24 cellular contexts compared by ENCODE assay signal in genomic region chr6:162149786-162150185, GRCh38.
"Had no signal": no experiment of that assay in that cellular context is flagged by ENCODE, and none has a peak within 500 bp of the region (broad histone marks: within the 10 kb centered on the region; RNA-seq: fewer than 3 reads in every experiment).

No MANE protein-coding gene starts in this region.

- FAIRE-seq: bronchial epithelial cell, colon had no signal

- H3K36me3 ChIP-seq: adrenal gland, SJCRH30 had no signal

- H3K27me3 ChIP-seq: adrenal gland, SJCRH30 had no signal

- H3K4me3 ChIP-seq: adrenal gland, SJCRH30, SK-N-MC had no signal

- H3K4me1 ChIP-seq: adrenal gland, SJCRH30 had no signal

- H3K27ac ChIP-seq: adrenal gland, SJCRH30, SK-N-MC had no signal

- ATAC-seq: activated CD4-positive, alpha-beta T cell treated with anti-CD3 and anti-CD28 coated beads for 36 hours; activated CD4-positive, CD25-positive, alpha-beta regulatory T cell treated with anti-CD3 and anti-CD28 coated beads, Interleukin-2, amount 50 U/mL, for 24 hours; activated CD8-positive, alpha-beta T cell treated with anti-CD3 and anti-CD28 coated beads, Interleukin-2, amount 10 ng/mL, durations not matched to agents 7 days and 5 days; activated naive CD4-positive, alpha-beta T cell treated with anti-CD3 and anti-CD28 coated beads, Interleukin-2, amount 50 U/mL, for 72 hours; Panc1 had no signal

- DNase-seq: activated CD4-positive, alpha-beta T cell treated with anti-CD3 and anti-CD28 coated beads for 36 hours; activated CD4-positive, alpha-beta T cell treated with anti-CD3 and anti-CD28 coated beads, Interleukin-2, amount 10 ng/mL, durations not matched to agents 7 days and 5 days; activated CD4-positive, alpha-beta T cell treated with anti-CD3 and anti-CD28 coated beads, Interleukin-2, amount 50 U/mL, for 48 hours; activated CD8-positive, alpha-beta T cell treated with anti-CD3 and anti-CD28 coated beads, Interleukin-2, amount 10 ng/mL, durations not matched to agents 7 days and 5 days; activated gamma-delta T cell; activated naive CD4-positive, alpha-beta T cell treated with Interleukin-2 at 50 U/mL for 16 hours; activated T-cell treated with anti-CD3 and anti-CD28 coated beads, Interleukin-2, amount 50 U/mL, for 24 hours; adrenal gland; caudate nucleus; NCI-H1105; NCI-H1436; NCI-H1694 treated with DMSO at 0.1 percent for 48 hours; NCI-H2029; NCI-H345; NCI-H524 treated with DMSO at 0.1 percent for 48 hours; SHP77; SJCRH30; T1000 had no signal

- H3K9me3 ChIP-seq: adrenal gland, SJCRH30 had no signal
